In the genomic region with DNA sequence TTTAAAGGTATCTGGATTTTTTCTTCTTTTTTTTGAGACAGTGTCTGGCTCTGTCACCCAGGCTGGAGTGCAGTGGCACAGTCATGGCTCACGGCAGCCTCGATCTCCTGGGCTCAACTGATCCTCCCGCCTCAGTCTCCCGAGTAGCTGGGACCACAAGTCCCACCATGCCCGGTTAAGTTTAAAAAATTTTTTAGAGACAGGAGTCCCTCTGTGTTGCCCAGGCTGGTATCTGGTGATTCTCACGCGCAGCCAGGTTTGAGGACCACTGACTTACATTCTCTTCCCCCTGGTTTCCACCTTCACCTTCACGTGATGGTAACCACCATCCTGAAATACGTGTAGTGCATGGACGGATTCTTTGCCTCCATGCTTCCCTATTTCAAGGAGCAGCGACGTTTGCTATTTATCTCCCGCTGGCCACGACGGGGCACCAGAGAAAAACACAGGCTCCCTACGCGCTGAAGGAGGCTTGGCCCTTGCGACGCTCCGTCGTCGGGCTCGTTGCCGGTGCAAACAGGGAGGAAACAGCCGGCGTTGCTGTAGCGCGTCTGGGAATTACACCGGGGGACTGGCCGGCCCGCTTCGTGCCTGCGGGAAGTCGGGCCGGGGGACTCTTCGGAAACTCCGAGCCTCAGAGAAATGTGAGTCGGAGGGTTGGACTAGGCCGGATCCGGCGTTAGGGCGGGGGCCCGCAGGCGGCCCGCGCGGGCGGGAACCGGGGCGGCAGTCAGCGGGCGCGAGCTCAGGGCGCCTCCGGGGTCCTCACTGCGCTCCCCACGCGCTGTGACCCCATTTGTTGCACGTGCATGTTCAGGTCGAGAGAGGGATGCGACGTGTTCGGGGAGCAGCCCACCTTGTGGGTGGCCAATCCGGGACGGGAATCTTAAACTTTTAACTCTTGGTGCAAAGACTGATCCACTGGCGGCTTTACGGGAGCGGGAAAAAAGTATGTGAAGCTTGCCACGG, we compare ENCODE assay signal across 1 cellular context.
TF ChIP-seq lines count a peak whose summit lies in the region.

A gene with protein sequence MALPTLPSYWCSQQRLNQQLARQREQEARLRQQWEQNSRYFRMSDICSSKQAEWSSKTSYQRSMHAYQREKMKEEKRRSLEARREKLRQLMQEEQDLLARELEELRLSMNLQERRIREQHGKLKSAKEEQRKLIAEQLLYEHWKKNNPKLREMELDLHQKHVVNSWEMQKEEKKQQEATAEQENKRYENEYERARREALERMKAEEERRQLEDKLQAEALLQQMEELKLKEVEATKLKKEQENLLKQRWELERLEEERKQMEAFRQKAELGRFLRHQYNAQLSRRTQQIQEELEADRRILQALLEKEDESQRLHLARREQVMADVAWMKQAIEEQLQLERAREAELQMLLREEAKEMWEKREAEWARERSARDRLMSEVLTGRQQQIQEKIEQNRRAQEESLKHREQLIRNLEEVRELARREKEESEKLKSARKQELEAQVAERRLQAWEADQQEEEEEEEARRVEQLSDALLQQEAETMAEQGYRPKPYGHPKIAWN (plus strand): TSS at position 492 of the 969 bp plus-strand sequence. CDS start 2,753 bp downstream, outside the sequence.

TF ChIP-seq in HEK293T, 16 proteins besides CTCF, POLR2A, EP300 and RAD21 (continued from another document):
- no peak for TF ChIP-seq CTBP1 (IDR thresholded peaks at IDR 0.05; ENCODE audit: borderline replicate concordance)
